In the genomic region with DNA sequence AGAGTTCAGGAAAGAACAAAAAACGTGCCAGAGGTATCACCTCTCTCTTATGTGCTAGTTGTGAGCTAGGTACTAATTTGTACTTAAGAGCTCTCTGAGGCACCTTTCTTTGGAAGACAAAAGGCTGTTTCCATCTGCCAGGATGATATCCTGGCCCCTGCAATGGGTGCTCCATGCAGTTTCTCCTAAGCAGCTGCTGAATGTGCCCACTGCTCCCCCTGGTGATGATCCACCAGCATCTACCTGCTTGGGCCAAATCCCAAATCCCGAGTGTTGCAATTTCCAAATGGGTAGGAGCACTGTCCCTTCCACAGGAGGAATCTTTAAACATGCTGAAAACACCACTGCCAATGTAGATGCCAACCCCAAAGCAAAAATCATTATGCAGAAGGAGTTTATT, we compare ENCODE assay signal across 8 cellular contexts.
DNase-seq lines count a peak whose midpoint lies in the region; ATAC-seq, FAIRE-seq and TF ChIP-seq lines count a peak whose summit lies in the region.

No MANE protein-coding gene starts in this region.

- TF ChIP-seq CTCF in activated CD8-positive, alpha-beta T cell treated with anti-CD3 and anti-CD28 coated beads for 36 hours (IDR thresholded peaks at IDR 0.05) = peak; percentile 24
- peak in 3 of 4 experiments; percentile 9 to 42 (median 18) for TF ChIP-seq CTCF in sigmoid colon (IDR thresholded peaks at IDR 0.05)

- FAIRE-seq in GM12892 (lab: Jason Lieb, UNC) = no peak

- no peaks in the 10 kb centered on the region for H3K9me3 Mint-ChIP-seq in activated CD8-positive, alpha-beta T cell treated with anti-CD3 and anti-CD28 coated beads for 36 hours
- peaks cover 4% of the 10 kb centered on the region for H3K9me3 Mint-ChIP-seq in activated CD8-positive, alpha-beta T cell treated with anti-CD3 and anti-CD28 coated beads, Interleukin-2, amount 10 ng/mL, durations not matched to agents 7 days and 5 days (ENCODE audit: insufficient read depth)
- no peaks in the 10 kb centered on the region for H3K9me3 Mint-ChIP-seq in activated CD4-positive, alpha-beta memory T cell treated with anti-CD3 and anti-CD28 coated beads, Interleukin-2, amount 10 ng/mL, durations not matched to agents 7 days and 5 days

- H3K9me3 ChIP-seq in sigmoid colon = no peaks in the 10 kb centered on the region

- no peak for TF ChIP-seq EP300 in sigmoid colon (IDR thresholded peaks at IDR 0.05)

- no peak overlapping the region for H3K27ac ChIP-seq in sigmoid colon

- H3K36me3 Mint-ChIP-seq in activated CD8-positive, alpha-beta T cell treated with anti-CD3 and anti-CD28 coated beads for 36 hours (ENCODE audit: low read depth) = peaks cover 2% of the 10 kb centered on the region
- H3K36me3 Mint-ChIP-seq in activated CD8-positive, alpha-beta T cell treated with anti-CD3 and anti-CD28 coated beads, Interleukin-2, amount 10 ng/mL, durations not matched to agents 7 days and 5 days (ENCODE audit: low read depth) = peaks cover 2% of the 10 kb centered on the region
- peaks cover 42% of the 10 kb centered on the region for H3K36me3 Mint-ChIP-seq in activated CD4-positive, alpha-beta memory T cell treated with anti-CD3 and anti-CD28 coated beads, Interleukin-2, amount 10 ng/mL, durations not matched to agents 7 days and 5 days (ENCODE audit: low read depth)

- H3K27me3 Mint-ChIP-seq in activated CD8-positive, alpha-beta T cell treated with anti-CD3 and anti-CD28 coated beads for 36 hours = no peaks in the 10 kb centered on the region
- peaks cover 4% of the 10 kb centered on the region for H3K27me3 Mint-ChIP-seq in activated CD8-positive, alpha-beta T cell treated with anti-CD3 and anti-CD28 coated beads, Interleukin-2, amount 10 ng/mL, durations not matched to agents 7 days and 5 days (ENCODE audit: low read depth)
- H3K27me3 Mint-ChIP-seq in activated CD4-positive, alpha-beta memory T cell treated with anti-CD3 and anti-CD28 coated beads, Interleukin-2, amount 10 ng/mL, durations not matched to agents 7 days and 5 days = no peaks in the 10 kb centered on the region

- 6 to 30% methylated on average over 2 of the region's 2 CpGs for WGBS in sigmoid colon, 2 donors

- no peaks in the 10 kb centered on the region for H3K36me3 ChIP-seq in sigmoid colon

- no peak for DNase-seq in activated CD8-positive, alpha-beta T cell treated with anti-CD3 and anti-CD28 coated beads for 36 hours
- no peak for DNase-seq in activated CD8-positive, alpha-beta T cell treated with anti-CD3 and anti-CD28 coated beads, Interleukin-2, amount 10 ng/mL, durations not matched to agents 7 days and 5 days
- DNase-seq in NCI-H774 (lab: John Stamatoyannopoulos, UW) (peak; percentile 27), fibroblast of the conjunctiva (ENCODE audit: low read depth) (peak; percentile 3), sigmoid colon (peak; percentile 45), GM12892 (ENCODE audit: insufficient read length) (no peak)
- DNase-seq in activated CD4-positive, alpha-beta memory T cell treated with anti-CD3 and anti-CD28 coated beads, Interleukin-2, amount 10 ng/mL, durations not matched to agents 7 days and 5 days = no peak

- H3K27ac Mint-ChIP-seq in activated CD8-positive, alpha-beta T cell treated with anti-CD3 and anti-CD28 coated beads for 36 hours = no peak overlapping the region
- H3K27ac Mint-ChIP-seq in activated CD8-positive, alpha-beta T cell treated with anti-CD3 and anti-CD28 coated beads, Interleukin-2, amount 10 ng/mL, durations not matched to agents 7 days and 5 days = no peak overlapping the region
- no peak overlapping the region for H3K27ac Mint-ChIP-seq in activated CD4-positive, alpha-beta memory T cell treated with anti-CD3 and anti-CD28 coated beads, Interleukin-2, amount 10 ng/mL, durations not matched to agents 7 days and 5 days

- H3K4me1 ChIP-seq in sigmoid colon = no peaks in the 10 kb centered on the region

- no peak for TF ChIP-seq POLR2A in sigmoid colon (IDR thresholded peaks at IDR 0.05)
- no peak for TF ChIP-seq POLR2A in GM12892 (IDR thresholded peaks at IDR 0.05; ENCODE audit: low read depth, low read length)

- no peak overlapping the region for H3K4me3 Mint-ChIP-seq in activated CD8-positive, alpha-beta T cell treated with anti-CD3 and anti-CD28 coated beads for 36 hours
- no peak overlapping the region for H3K4me3 Mint-ChIP-seq in activated CD8-positive, alpha-beta T cell treated with anti-CD3 and anti-CD28 coated beads, Interleukin-2, amount 10 ng/mL, durations not matched to agents 7 days and 5 days
- H3K4me3 Mint-ChIP-seq in activated CD4-positive, alpha-beta memory T cell treated with anti-CD3 and anti-CD28 coated beads, Interleukin-2, amount 10 ng/mL, durations not matched to agents 7 days and 5 days = no peak overlapping the region

- CTCF ChIA-PET in activated CD8-positive, alpha-beta T cell treated with anti-CD3 and anti-CD28 coated beads for 36 hours (lab: Charles Lee) = no interaction called here
- CTCF ChIA-PET in activated CD8-positive, alpha-beta T cell treated with anti-CD3 and anti-CD28 coated beads, Interleukin-2, amount 10 ng/mL, durations not matched to agents 7 days and 5 days (lab: Charles Lee) = interaction anchor here (0.9 kb wide), 2 partner anchors 90 to 163 kb away, joined by 3 read pairs; no protein-coding TSS in a partner anchor
- CTCF ChIA-PET in activated CD4-positive, alpha-beta memory T cell treated with anti-CD3 and anti-CD28 coated beads, Interleukin-2, amount 10 ng/mL, durations not matched to agents 7 days and 5 days (lab: Charles Lee) = interaction anchor here (1.1 to 1.4 kb wide), 2 partner anchors 90 to 163 kb away, joined by 3 to 6 read pairs; no protein-coding TSS in a partner anchor

- POLR2A ChIA-PET in activated CD8-positive, alpha-beta T cell treated with anti-CD3 and anti-CD28 coated beads for 36 hours (lab: Charles Lee) = no interaction called here
- POLR2A ChIA-PET in activated CD8-positive, alpha-beta T cell treated with anti-CD3 and anti-CD28 coated beads, Interleukin-2, amount 10 ng/mL, durations not matched to agents 7 days and 5 days (lab: Charles Lee) = no interaction called here
- POLR2A ChIA-PET in activated CD4-positive, alpha-beta memory T cell treated with anti-CD3 and anti-CD28 coated beads, Interleukin-2, amount 10 ng/mL, durations not matched to agents 7 days and 5 days (lab: Charles Lee) = no interaction called here

- H3K4me3 ChIP-seq in sigmoid colon = no peak overlapping the region

- no peak for ATAC-seq in activated CD8-positive, alpha-beta T cell treated with anti-CD3 and anti-CD28 coated beads for 36 hours
- no peak for ATAC-seq in activated CD8-positive, alpha-beta T cell treated with anti-CD3 and anti-CD28 coated beads, Interleukin-2, amount 10 ng/mL, durations not matched to agents 7 days and 5 days
- ATAC-seq in GM19397 (IDR thresholded peaks at IDR 0.05; ENCODE audit: unreplicated experiment) = no peak

- intact Hi-C loops in activated CD8-positive, alpha-beta T cell treated with anti-CD3 and anti-CD28 coated beads for 36 hours (cut with micrococcal nuclease) = no loop called here
- intact Hi-C loops in sigmoid colon (cut with DNase I) = no loop called here

- H3K27me3 ChIP-seq in sigmoid colon = peaks cover 0 to 8% (median 3%) of the 10 kb centered on the region in 3 donors

- peaks cover 3% of the 10 kb centered on the region for H3K4me1 Mint-ChIP-seq in activated CD8-positive, alpha-beta T cell treated with anti-CD3 and anti-CD28 coated beads for 36 hours (ENCODE audit: low read depth)
- peaks cover 19% of the 10 kb centered on the region for H3K4me1 Mint-ChIP-seq in activated CD8-positive, alpha-beta T cell treated with anti-CD3 and anti-CD28 coated beads, Interleukin-2, amount 10 ng/mL, durations not matched to agents 7 days and 5 days (ENCODE audit: low read depth)
- peaks cover 23% of the 10 kb centered on the region for H3K4me1 Mint-ChIP-seq in activated CD4-positive, alpha-beta memory T cell treated with anti-CD3 and anti-CD28 coated beads, Interleukin-2, amount 10 ng/mL, durations not matched to agents 7 days and 5 days

Comparison
In these comparisons a context has a peak if more than half of its experiments do, and no peak if none do; other contexts are left out.
1. DNase-seq: peak in NCI-H774 (single experiment), fibroblast of the conjunctiva (single experiment) and sigmoid colon (single experiment); none in activated CD8-positive, alpha-beta T cell treated with anti-CD3 and anti-CD28 coated beads for 36 hours (single experiment), activated CD8-positive, alpha-beta T cell treated with anti-CD3 and anti-CD28 coated beads, Interleukin-2, amount 10 ng/mL, durations not matched to agents 7 days and 5 days (single experiment), GM12892 (single experiment) and activated CD4-positive, alpha-beta memory T cell treated with anti-CD3 and anti-CD28 coated beads, Interleukin-2, amount 10 ng/mL, durations not matched to agents 7 days and 5 days (single experiment).